In the genomic region with DNA sequence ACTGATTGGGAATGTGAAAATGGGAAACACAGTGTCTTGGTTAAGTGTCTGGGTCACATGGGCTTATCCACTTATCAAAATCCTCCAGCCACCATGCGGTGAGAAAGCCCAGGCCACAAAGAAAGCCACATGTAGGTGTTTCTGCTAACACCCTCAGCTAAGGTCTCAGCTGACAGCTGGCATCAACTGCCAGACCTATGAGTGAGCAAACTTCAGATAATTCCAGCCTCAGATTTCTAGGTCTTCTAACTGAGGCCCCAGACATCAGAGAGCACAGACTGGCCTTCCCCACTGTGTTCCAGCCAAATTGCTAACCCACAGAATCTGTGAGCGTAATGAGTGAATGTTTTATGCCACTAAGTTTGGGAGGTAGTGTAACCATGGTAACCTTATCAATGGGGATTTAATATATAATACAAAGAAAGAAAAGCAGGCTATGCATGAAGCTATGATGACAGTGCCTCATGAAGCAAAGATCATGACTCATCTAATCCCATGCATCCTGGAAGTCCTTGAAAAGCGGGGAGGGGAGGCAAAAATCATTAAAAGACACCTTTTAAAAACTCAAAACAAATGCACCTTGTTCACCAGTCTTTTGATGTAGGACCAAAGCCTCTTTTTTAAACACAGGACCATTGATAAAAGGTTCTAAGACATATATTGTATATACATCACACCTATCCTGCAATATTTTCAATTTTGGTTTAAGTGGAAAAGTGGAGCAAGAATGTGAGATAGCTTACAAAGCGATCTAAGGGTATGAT, we compare ENCODE assay signal across 1 cellular context.
TF ChIP-seq lines count a peak whose summit lies in the region.
"Not testable (repeated sequence)": the region's sequence is repeated elsewhere in the genome, so short reads cannot be mapped to it uniquely, and the experiment has no call there.

No MANE protein-coding gene starts in this region.

TF ChIP-seq in K562, 482 proteins besides CTCF, POLR2A, EP300 and RAD21 (continued from another document):
- peak; percentile 77 for TF ChIP-seq PKNOX1 (IDR thresholded peaks at IDR 0.05)
- peak in 1 of 2 experiments; percentile 79; a peak in 2 of 4 replicates for TF ChIP-seq RCOR1 (IDR thresholded peaks at IDR 0.05; ENCODE audit: borderline replicate concordance in 1 of 2, low read depth in 2 of 2, low read length in 2 of 2)
- peak; percentile 90 for TF ChIP-seq USF1 (CRISPR knock-in tag; IDR thresholded peaks at IDR 0.05)
- peak in 1 of 2 experiments; percentile 49; a peak in 2 of 4 replicates for TF ChIP-seq FOXK2 (conservative IDR thresholded peaks at IDR 0.05 in 1 of 2, IDR thresholded peaks at IDR 0.05 in 1 of 2; ENCODE audit: low read depth in 2 of 2)
- TF ChIP-seq NCOR1 (IDR thresholded peaks at IDR 0.05), result peak; percentile 75
- TF ChIP-seq NFIC (IDR thresholded peaks at IDR 0.05), result peak; percentile 45; the same call in 1 of the 2 replicates
- peak; percentile 90 for TF ChIP-seq CBFA2T3 (IDR thresholded peaks at IDR 0.05)
- TF ChIP-seq FOSL1 (tag; conservative IDR thresholded peaks at IDR 0.05), result peak; percentile 70
- TF ChIP-seq L3MBTL2 (IDR thresholded peaks at IDR 0.05), result peak; percentile 69
- TF ChIP-seq, protein P1, sequence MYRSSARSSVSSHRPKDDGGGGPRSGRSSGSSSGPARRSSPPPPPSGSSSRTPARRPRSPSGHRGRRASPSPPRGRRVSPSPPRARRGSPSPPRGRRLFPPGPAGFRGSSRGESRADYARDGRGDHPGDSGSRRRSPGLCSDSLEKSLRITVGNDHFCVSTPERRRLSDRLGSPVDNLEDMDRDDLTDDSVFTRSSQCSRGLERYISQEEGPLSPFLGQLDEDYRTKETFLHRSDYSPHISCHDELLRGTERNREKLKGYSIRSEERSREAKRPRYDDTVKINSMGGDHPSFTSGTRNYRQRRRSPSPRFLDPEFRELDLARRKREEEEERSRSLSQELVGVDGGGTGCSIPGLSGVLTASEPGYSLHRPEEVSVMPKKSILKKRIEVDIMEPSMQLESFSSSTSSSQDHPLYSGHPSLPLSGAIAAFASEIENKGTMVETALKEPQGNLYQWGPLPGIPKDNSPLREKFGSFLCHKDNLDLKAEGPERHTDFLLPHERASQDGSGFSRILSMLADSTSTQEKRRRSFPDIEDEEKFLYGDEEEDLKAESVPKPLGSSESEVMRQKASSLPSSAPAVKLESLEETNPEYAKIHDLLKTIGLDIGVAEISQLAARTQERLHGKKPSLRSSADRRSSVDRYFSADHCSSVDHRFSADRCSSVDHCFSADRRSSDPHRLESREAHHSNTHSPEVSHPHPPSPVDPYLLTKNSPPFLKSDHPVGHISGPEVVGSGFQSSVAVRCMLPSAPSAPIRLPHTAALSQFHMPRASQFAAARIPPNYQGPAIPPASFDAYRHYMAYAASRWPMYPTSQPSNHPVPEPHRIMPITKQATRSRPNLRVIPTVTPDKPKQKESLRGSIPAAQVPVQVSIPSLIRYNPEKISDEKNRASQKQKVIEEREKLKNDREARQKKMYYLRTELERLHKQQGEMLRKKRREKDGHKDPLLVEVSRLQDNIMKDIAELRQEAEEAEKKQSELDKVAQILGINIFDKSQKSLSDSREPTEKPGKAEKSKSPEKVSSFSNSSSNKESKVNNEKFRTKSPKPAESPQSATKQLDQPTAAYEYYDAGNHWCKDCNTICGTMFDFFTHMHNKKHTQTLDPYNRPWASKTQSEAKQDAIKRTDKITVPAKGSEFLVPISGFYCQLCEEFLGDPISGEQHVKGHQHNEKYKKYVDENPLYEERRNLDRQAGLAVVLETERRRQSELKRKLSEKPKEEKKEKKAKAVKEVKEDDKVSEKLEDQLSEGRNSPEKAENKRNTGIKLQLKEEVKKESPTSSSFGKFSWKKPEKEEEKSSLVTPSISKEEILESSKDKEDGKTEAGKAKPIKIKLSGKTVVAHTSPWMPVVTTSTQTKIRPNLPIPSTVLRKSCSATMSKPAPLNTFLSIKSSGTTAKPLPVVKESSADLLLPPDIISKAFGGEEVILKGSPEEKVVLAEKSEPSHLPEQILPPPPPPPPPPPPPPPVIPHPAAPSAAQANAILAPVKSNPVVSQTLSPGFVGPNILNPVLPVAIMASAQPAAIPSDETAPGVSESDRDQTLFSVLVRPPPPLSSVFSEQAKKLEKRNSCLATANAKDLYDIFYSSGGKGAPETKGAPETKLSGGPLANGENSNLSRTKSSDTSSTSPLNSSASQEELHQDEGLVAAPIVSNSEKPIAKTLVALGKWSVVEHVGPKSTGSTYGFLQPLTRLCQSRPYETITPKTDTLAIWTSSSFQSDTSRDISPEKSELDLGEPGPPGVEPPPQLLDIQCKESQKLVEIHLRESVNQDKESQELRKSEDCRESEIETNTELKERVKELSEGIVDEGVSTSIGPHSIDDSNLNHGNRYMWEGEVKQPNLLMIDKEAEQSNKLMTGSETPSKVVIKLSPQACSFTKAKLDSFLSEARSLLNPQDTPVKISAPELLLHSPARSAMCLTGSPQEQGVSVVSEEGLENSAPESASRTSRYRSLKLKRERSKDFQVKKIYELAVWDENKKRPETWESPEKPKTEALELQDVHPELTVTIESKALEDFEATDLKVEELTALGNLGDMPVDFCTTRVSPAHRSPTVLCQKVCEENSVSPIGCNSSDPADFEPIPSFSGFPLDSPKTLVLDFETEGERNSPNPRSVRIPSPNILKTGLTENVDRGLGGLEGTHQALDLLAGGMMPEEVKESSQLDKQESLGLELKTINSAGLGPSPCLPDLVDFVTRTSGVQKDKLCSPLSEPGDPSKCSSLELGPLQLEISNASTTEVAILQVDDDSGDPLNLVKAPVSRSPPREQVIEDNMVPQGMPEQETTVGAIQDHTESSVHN (IDR thresholded peaks at IDR 0.05; ENCODE audit: borderline replicate concordance in 1 of 2, low read depth in 1 of 2), result peak in 1 of 2 experiments; percentile 18; a peak in 1 of 4 replicates
- TF ChIP-seq MYC (IDR thresholded peaks at IDR 0.05; ENCODE audit: low read depth, low read length), result peak; percentile 69
- not testable (repeated sequence) for TF ChIP-seq MYC (CRISPR knock-in tag; IDR thresholded peaks at IDR 0.05; ENCODE audit: borderline replicate concordance, low read depth); ATF3 (CRISPR knock-in tag; conservative IDR thresholded peaks at IDR 0.05); FOXM1 (CRISPR knock-in tag; IDR thresholded peaks at IDR 0.05; ENCODE audit: low read depth); TEAD4 (CRISPR knock-in tag; IDR thresholded peaks at IDR 0.05; ENCODE audit: borderline replicate concordance)
- TF ChIP-seq ATF3 (IDR thresholded peaks at IDR 0.05), result peak; percentile 40; the same call in 1 of the 2 replicates
- peak; percentile 84 for TF ChIP-seq CBFA2T2 (conservative IDR thresholded peaks at IDR 0.05)
- 0 out of 2 replicates have a peak, but pooled peaks have one; percentile 14 for TF ChIP-seq FOXM1 (IDR thresholded peaks at IDR 0.05; ENCODE audit: low read depth)
- peak in 1 of 2 experiments; percentile 67; a peak in 1 of 4 replicates for TF ChIP-seq CSDE1 (IDR thresholded peaks at IDR 0.05)
- TF ChIP-seq ZEB2 (IDR thresholded peaks at IDR 0.05), result peak; percentile 63
- peak; percentile 52; the same call in 1 of the 2 replicates for TF ChIP-seq DMBX1 (CRISPR knock-in tag; IDR thresholded peaks at IDR 0.05; ENCODE audit: borderline replicate concordance)
- TF ChIP-seq TAL1 (IDR thresholded peaks at IDR 0.05), result peak; percentile 77
- TF ChIP-seq TRIM24 (IDR thresholded peaks at IDR 0.05), result peak in 1 of 2 experiments; percentile 45; a peak in 1 of 4 replicates
- peak; percentile 91 for TF ChIP-seq TCF3 (CRISPR knock-in tag; IDR thresholded peaks at IDR 0.05)
- TF ChIP-seq MEF2D (tag; conservative IDR thresholded peaks at IDR 0.05; ENCODE audit: low read depth), result peak; percentile 56; the same call in 1 of the 2 replicates
- peak; percentile 57; the same call in 1 of the 2 replicates for TF ChIP-seq NFE2 (IDR thresholded peaks at IDR 0.05; ENCODE audit: low read depth)
- TF ChIP-seq, protein P2, sequence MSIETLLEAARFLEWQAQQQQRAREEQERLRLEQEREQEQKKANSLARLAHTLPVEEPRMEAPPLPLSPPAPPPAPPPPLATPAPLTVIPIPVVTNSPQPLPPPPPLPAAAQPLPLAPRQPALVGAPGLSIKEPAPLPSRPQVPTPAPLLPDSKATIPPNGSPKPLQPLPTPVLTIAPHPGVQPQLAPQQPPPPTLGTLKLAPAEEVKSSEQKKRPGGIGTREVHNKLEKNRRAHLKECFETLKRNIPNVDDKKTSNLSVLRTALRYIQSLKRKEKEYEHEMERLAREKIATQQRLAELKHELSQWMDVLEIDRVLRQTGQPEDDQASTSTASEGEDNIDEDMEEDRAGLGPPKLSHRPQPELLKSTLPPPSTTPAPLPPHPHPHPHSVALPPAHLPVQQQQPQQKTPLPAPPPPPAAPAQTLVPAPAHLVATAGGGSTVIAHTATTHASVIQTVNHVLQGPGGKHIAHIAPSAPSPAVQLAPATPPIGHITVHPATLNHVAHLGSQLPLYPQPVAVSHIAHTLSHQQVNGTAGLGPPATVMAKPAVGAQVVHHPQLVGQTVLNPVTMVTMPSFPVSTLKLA (conservative IDR thresholded peaks at IDR 0.05), result peak; percentile 65 to 78
- TF ChIP-seq SMARCA4 (IDR thresholded peaks at IDR 0.05), result peak; percentile 53; the same call in 1 of the 2 replicates
- peak; percentile 67; the same call in 1 of the 2 replicates for TF ChIP-seq PML (IDR thresholded peaks at IDR 0.05; ENCODE audit: low read length)
- TF ChIP-seq ZFX (CRISPR knock-in tag; IDR thresholded peaks at IDR 0.05), result 0 out of 2 replicates have a peak, but pooled peaks have one; percentile 16
- TF ChIP-seq TFAP4 (CRISPR knock-in tag; IDR thresholded peaks at IDR 0.05; ENCODE audit: borderline replicate concordance), result peak; percentile 94
- TF ChIP-seq TEAD4 (IDR thresholded peaks at IDR 0.05; ENCODE audit: low read length), result peak; percentile 89
- TF ChIP-seq HDAC1 (IDR thresholded peaks at IDR 0.05), result peak in 1 of 2 experiments; percentile 72; a peak in 2 of 4 replicates
- TF ChIP-seq ZBTB1 (CRISPR knock-in tag; IDR thresholded peaks at IDR 0.05; ENCODE audit: borderline replicate concordance, low read depth), result peak; percentile 91
- TF ChIP-seq SMAD4 (CRISPR knock-in tag; conservative IDR thresholded peaks at IDR 0.05), result peak; percentile 69
- TF ChIP-seq LCOR (CRISPR knock-in tag; IDR thresholded peaks at IDR 0.05), result peak; percentile 47; the same call in 1 of the 2 replicates
TF ChIP-seq in K562: peak in this region for 61; not testable (repeated sequence) for 421.
